ENCODE assay signal across 9 cellular contexts in genomic region chr1:101235241-101235695, GRCh38. TPM values are rescaled to one million over a fixed set of nuclear protein-coding genes. Genes with fewer than 3 reads are reported as not detected.
A peak's percentile ranks its signal among the peaks of the same experiment; 100 is the strongest.
DNase-seq lines count a peak whose midpoint lies in the region; ATAC-seq and TF ChIP-seq lines count a peak whose summit lies in the region.
"Had no signal": no experiment of that assay in that cellular context is flagged by ENCODE, and none has a peak within 500 bp of the region (broad histone marks: within the 10 kb centered on the region; RNA-seq: fewer than 3 reads in every experiment).

No MANE protein-coding gene starts in this region.

- H3K4me1 Mint-ChIP-seq in type B pancreatic cell (ENCODE audit: unreplicated experiment): peaks cover 20% of the 10 kb centered on the region

- peaks cover 60 to 82% of the 10 kb centered on the region in 2 donors for H3K36me3 Mint-ChIP-seq in activated naive CD4-positive, alpha-beta T cell treated with anti-CD3 and anti-CD28 coated beads, Interleukin-2, amount 50 U/mL, for 72 hours
- H3K36me3 Mint-ChIP-seq in type B pancreatic cell: no peaks in the 10 kb centered on the region

- H3K27ac ChIP-seq in cardiac muscle cell: peak overlapping the region; percentile 95
- peak overlapping the region; percentile 81 for H3K27ac ChIP-seq in layer of hippocampus (ENCODE audit: low read depth, low read length)

- no peaks in the 10 kb centered on the region for H3K27me3 ChIP-seq in cardiac muscle cell
- H3K27me3 ChIP-seq in layer of hippocampus (ENCODE audit: control insufficient read depth, insufficient read depth, low read length): peaks cover 2% of the 10 kb centered on the region

- H3K36me3 ChIP-seq in cardiac muscle cell: peaks cover 15% of the 10 kb centered on the region

- peak overlapping the region; percentile 91 for H3K4me3 Mint-ChIP-seq in type B pancreatic cell

- no peaks in the 10 kb centered on the region for H3K9me3 ChIP-seq in cardiac muscle cell (ENCODE audit: low read depth)

- H3K27me3 Mint-ChIP-seq in type B pancreatic cell: peaks cover 75% of the 10 kb centered on the region

- peak overlapping the region; percentile 99 for H3K27ac Mint-ChIP-seq in activated naive CD4-positive, alpha-beta T cell treated with anti-CD3 and anti-CD28 coated beads, Interleukin-2, amount 50 U/mL, for 72 hours
- peak overlapping the region; percentile 23 for H3K27ac Mint-ChIP-seq in type B pancreatic cell

- intact Hi-C loops in left cardiac atrium (cut with DNase I): loop anchor here in 1 of 2 donors (5.0 to 10.0 kb wide), 2 partner anchors 50 to 208 kb away; partner anchors contain the start of gene DPH5

- peak overlapping the region; percentile 93 for H3K4me3 ChIP-seq in cardiac muscle cell

- H3K4me1 ChIP-seq in cardiac muscle cell (ENCODE audit: low read depth): peaks cover 7% of the 10 kb centered on the region

- TF ChIP-seq CTCF in cardiac muscle cell (IDR thresholded peaks at IDR 0.05; ENCODE audit: low read depth, low read length) (no peak), type B pancreatic cell (conservative IDR thresholded peaks at IDR 0.05) (no peak)

- ATAC-seq in left cardiac atrium: no peak
- ATAC-seq in activated naive CD4-positive, alpha-beta T cell treated with anti-CD3 and anti-CD28 coated beads, Interleukin-2, amount 50 U/mL, for 72 hours: peak; percentile 3 to 23
- no peak for ATAC-seq in GM19351 (IDR thresholded peaks at IDR 0.05; ENCODE audit: unreplicated experiment)

- peaks cover 11 to 13% of the 10 kb centered on the region in 2 donors for H3K9me3 Mint-ChIP-seq in activated naive CD4-positive, alpha-beta T cell treated with anti-CD3 and anti-CD28 coated beads, Interleukin-2, amount 50 U/mL, for 72 hours
- H3K9me3 Mint-ChIP-seq in type B pancreatic cell: no peaks in the 10 kb centered on the region

- DNase-seq in cardiac muscle cell (ENCODE audit: low read depth in 1 of 2, low spot score in 1 of 2) (no peak), left cardiac atrium (no peak), type B pancreatic cell (ENCODE audit: extremely low spot score, unreplicated experiment) (no peak), NCI-H146 treated with DMSO at 0.1 percent for 48 hours (lab: John Stamatoyannopoulos, UW; ENCODE audit: unreplicated experiment) (no peak), HUDEP-2 (lab: John Stamatoyannopoulos, UW; ENCODE audit: unreplicated experiment in 76 of 76) (no peak)
- DNase-seq in activated naive CD4-positive, alpha-beta T cell treated with anti-CD3 and anti-CD28 coated beads, Interleukin-2, amount 50 U/mL, for 72 hours (ENCODE audit: low spot score in 2 of 2): peak in 1 of 2 donors; percentile 49

RNA-seq across cellular contexts. Expression of gene S1PR1, which starts 1.6 kb away (rescaled TPM):
- 58.6 and 62.2 TPM in 2 replicates for total RNA-seq in cardiac muscle cell
- 58.1 and 59.1 TPM in 2 replicates for polyA plus RNA-seq in cardiac muscle cell
- 10 to 100 TPM; 69.3 to 85.3 TPM for total RNA-seq in left cardiac atrium
- 100 to 1,000 TPM; 125 to 221 TPM for total RNA-seq in activated naive CD4-positive, alpha-beta T cell treated with anti-CD3 and anti-CD28 coated beads, Interleukin-2, amount 50 U/mL, for 72 hours
- total RNA-seq in type B pancreatic cell (ENCODE audit: low replicate concordance): 1.9 and 18.3 TPM in 2 replicates
- polyA plus RNA-seq: neural cell had no signal

Comparison
In these comparisons a context has a peak if more than half of its experiments do, and no peak if none do; other contexts are left out.
1. ATAC-seq: peak in activated naive CD4-positive, alpha-beta T cell treated with anti-CD3 and anti-CD28 coated beads, Interleukin-2, amount 50 U/mL, for 72 hours (2 of 2); none in left cardiac atrium (0 of 2) and GM19351 (single experiment).